Comparison of ENCODE assay signal across 1 cellular context in the genomic region with DNA sequence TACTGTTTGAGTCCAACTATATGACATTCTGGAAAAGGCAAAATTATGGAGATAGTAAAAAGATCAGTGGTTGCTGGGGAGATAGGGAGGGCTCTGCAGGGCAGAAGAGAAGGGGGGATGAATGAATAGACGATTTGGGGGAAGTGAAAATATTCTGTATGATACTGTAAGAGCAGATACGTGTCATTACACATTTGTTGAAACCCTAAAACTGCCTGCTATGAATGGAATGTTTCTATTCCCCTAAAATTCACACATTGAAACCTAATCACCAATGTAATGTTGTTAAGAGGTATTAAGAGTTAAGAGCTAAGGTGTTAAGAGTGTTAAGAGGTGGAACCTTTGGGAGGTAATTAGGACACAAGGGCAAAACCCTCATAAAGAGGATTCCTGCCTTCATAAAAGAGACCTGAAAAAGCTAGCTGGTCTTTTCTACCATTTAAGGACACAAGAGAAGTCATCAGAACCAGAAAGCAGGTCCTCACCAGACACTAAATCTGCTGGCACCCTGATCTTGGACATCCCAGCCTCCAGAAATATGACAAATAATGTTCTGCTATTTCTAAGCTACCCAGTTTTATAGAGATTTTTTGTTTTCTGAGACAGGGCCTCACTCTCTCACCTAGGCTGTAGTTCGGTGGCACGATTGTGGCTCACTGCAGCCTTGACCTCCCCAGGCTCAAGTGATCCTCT.
TF ChIP-seq lines count a peak whose summit lies in the region.

No MANE protein-coding gene starts in this region.

TF ChIP-seq in GM12878, 131 proteins besides CTCF, POLR2A, EP300 and RAD21 (continued from another document and continues in another):
- no peak for TF ChIP-seq NKRF (conservative IDR thresholded peaks at IDR 0.05)
- TF ChIP-seq POLR2AphosphoS5 (IDR thresholded peaks at IDR 0.05; ENCODE audit: low read length), result no peak
- TF ChIP-seq, protein P1, sequence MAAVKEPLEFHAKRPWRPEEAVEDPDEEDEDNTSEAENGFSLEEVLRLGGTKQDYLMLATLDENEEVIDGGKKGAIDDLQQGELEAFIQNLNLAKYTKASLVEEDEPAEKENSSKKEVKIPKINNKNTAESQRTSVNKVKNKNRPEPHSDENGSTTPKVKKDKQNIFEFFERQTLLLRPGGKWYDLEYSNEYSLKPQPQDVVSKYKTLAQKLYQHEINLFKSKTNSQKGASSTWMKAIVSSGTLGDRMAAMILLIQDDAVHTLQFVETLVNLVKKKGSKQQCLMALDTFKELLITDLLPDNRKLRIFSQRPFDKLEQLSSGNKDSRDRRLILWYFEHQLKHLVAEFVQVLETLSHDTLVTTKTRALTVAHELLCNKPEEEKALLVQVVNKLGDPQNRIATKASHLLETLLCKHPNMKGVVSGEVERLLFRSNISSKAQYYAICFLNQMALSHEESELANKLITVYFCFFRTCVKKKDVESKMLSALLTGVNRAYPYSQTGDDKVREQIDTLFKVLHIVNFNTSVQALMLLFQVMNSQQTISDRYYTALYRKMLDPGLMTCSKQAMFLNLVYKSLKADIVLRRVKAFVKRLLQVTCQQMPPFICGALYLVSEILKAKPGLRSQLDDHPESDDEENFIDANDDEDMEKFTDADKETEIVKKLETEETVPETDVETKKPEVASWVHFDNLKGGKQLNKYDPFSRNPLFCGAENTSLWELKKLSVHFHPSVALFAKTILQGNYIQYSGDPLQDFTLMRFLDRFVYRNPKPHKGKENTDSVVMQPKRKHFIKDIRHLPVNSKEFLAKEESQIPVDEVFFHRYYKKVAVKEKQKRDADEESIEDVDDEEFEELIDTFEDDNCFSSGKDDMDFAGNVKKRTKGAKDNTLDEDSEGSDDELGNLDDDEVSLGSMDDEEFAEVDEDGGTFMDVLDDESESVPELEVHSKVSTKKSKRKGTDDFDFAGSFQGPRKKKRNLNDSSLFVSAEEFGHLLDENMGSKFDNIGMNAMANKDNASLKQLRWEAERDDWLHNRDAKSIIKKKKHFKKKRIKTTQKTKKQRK (IDR thresholded peaks at IDR 0.05; ENCODE audit: low read depth, low read length), result no peak
- TF ChIP-seq SRF (IDR thresholded peaks at IDR 0.05; ENCODE audit: low read depth in 2 of 2, low read length in 2 of 2), result no peak
- peak; percentile 29; the same call in 1 of the 2 replicates for TF ChIP-seq SMARCA5 (IDR thresholded peaks at IDR 0.05)
- TF ChIP-seq HCFC1 (IDR thresholded peaks at IDR 0.05; ENCODE audit: low read length), result no peak
- no peak for TF ChIP-seq REST (IDR thresholded peaks at IDR 0.05; ENCODE audit: low read depth, low read length)
- TF ChIP-seq SMC3 (IDR thresholded peaks at IDR 0.05; ENCODE audit: borderline replicate concordance, low read length), result no peak
- TF ChIP-seq, protein P2, sequence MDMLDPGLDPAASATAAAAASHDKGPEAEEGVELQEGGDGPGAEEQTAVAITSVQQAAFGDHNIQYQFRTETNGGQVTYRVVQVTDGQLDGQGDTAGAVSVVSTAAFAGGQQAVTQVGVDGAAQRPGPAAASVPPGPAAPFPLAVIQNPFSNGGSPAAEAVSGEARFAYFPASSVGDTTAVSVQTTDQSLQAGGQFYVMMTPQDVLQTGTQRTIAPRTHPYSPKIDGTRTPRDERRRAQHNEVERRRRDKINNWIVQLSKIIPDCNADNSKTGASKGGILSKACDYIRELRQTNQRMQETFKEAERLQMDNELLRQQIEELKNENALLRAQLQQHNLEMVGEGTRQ (IDR thresholded peaks at IDR 0.05; ENCODE audit: borderline replicate concordance, low read depth, low read length), result no peak
- no peak for TF ChIP-seq NFYA (IDR thresholded peaks at IDR 0.05; ENCODE audit: borderline replicate concordance, low read depth, low read length)
- no peak for TF ChIP-seq RCOR1 (conservative IDR thresholded peaks at IDR 0.05; ENCODE audit: low read depth, low read length)
- TF ChIP-seq YY1 (IDR thresholded peaks at IDR 0.05; ENCODE audit: low read depth, low read length), result no peak
- TF ChIP-seq ZZZ3 (IDR thresholded peaks at IDR 0.05; ENCODE audit: control insufficient read depth, insufficient read length, low read depth), result no peak
- TF ChIP-seq SUZ12 (IDR thresholded peaks at IDR 0.05; ENCODE audit: unreplicated experiment), result no peak
- no peak for TF ChIP-seq TBL1XR1 (IDR thresholded peaks at IDR 0.05; ENCODE audit: low read depth, low read length)
- TF ChIP-seq ZBED1 (IDR thresholded peaks at IDR 0.05; ENCODE audit: borderline replicate concordance), result no peak
- TF ChIP-seq, protein P3, sequence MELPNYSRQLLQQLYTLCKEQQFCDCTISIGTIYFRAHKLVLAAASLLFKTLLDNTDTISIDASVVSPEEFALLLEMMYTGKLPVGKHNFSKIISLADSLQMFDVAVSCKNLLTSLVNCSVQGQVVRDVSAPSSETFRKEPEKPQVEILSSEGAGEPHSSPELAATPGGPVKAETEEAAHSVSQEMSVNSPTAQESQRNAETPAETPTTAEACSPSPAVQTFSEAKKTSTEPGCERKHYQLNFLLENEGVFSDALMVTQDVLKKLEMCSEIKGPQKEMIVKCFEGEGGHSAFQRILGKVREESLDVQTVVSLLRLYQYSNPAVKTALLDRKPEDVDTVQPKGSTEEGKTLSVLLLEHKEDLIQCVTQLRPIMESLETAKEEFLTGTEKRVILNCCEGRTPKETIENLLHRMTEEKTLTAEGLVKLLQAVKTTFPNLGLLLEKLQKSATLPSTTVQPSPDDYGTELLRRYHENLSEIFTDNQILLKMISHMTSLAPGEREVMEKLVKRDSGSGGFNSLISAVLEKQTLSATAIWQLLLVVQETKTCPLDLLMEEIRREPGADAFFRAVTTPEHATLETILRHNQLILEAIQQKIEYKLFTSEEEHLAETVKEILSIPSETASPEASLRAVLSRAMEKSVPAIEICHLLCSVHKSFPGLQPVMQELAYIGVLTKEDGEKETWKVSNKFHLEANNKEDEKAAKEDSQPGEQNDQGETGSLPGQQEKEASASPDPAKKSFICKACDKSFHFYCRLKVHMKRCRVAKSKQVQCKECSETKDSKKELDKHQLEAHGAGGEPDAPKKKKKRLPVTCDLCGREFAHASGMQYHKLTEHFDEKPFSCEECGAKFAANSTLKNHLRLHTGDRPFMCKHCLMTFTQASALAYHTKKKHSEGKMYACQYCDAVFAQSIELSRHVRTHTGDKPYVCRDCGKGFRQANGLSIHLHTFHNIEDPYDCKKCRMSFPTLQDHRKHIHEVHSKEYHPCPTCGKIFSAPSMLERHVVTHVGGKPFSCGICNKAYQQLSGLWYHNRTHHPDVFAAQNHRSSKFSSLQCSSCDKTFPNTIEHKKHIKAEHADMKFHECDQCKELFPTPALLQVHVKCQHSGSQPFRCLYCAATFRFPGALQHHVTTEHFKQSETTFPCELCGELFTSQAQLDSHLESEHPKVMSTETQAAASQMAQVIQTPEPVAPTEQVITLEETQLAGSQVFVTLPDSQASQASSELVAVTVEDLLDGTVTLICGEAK (IDR thresholded peaks at IDR 0.05; ENCODE audit: borderline replicate concordance), result no peak
- 0 out of 2 replicates have a peak, but pooled peaks have one; percentile 42 for TF ChIP-seq CHD2 (IDR thresholded peaks at IDR 0.05; ENCODE audit: borderline replicate concordance, low read depth, low read length)
- no peak for TF ChIP-seq ZNF207 (IDR thresholded peaks at IDR 0.05; ENCODE audit: borderline replicate concordance)
- TF ChIP-seq TCF7 (IDR thresholded peaks at IDR 0.05; ENCODE audit: borderline replicate concordance), result no peak
- TF ChIP-seq NFXL1 (IDR thresholded peaks at IDR 0.05; ENCODE audit: borderline replicate concordance), result no peak
- TF ChIP-seq ESRRA (IDR thresholded peaks at IDR 0.05; ENCODE audit: low read length), result no peak
- peak; percentile 48; the same call in 1 of the 2 replicates for TF ChIP-seq RUNX3 (IDR thresholded peaks at IDR 0.05; ENCODE audit: low read length)
- TF ChIP-seq SUPT20H (IDR thresholded peaks at IDR 0.05; ENCODE audit: borderline replicate concordance, control insufficient read depth, low read depth, low read length), result no peak
- no peak for TF ChIP-seq EED (IDR thresholded peaks at IDR 0.05; ENCODE audit: low read depth)
- peak; percentile 89 to 91; a peak in 3 of 4 replicates for TF ChIP-seq IKZF2 (IDR thresholded peaks at IDR 0.05)
- TF ChIP-seq EGR1 (IDR thresholded peaks at IDR 0.05; ENCODE audit: borderline replicate concordance in 1 of 2, low read depth in 2 of 2, low read length in 2 of 2), result no peak
- TF ChIP-seq HDAC6 (IDR thresholded peaks at IDR 0.05; ENCODE audit: unreplicated experiment), result no peak
- peak; percentile 76; the same call in 1 of the 2 replicates for TF ChIP-seq RELB (IDR thresholded peaks at IDR 0.05; ENCODE audit: low read depth)
- TF ChIP-seq BHLHE40 (IDR thresholded peaks at IDR 0.05; ENCODE audit: borderline replicate concordance in 1 of 2, low read depth in 2 of 2, low read length in 1 of 2), result no peak
- no peak for TF ChIP-seq ZNF274 (IDR thresholded peaks at IDR 0.05; ENCODE audit: insufficient read depth, insufficient read length)
- no peak for TF ChIP-seq CBX5 (IDR thresholded peaks at IDR 0.05; ENCODE audit: low read depth)
- no peak for TF ChIP-seq WRNIP1 (IDR thresholded peaks at IDR 0.05; ENCODE audit: borderline replicate concordance, low read depth, low read length)
- peak; percentile 73 for TF ChIP-seq JUNB (IDR thresholded peaks at IDR 0.05)
- no peak for TF ChIP-seq ZBTB11 (CRISPR knock-in tag; IDR thresholded peaks at IDR 0.05)
